7 cellular contexts compared by ENCODE assay signal in the genomic region with DNA sequence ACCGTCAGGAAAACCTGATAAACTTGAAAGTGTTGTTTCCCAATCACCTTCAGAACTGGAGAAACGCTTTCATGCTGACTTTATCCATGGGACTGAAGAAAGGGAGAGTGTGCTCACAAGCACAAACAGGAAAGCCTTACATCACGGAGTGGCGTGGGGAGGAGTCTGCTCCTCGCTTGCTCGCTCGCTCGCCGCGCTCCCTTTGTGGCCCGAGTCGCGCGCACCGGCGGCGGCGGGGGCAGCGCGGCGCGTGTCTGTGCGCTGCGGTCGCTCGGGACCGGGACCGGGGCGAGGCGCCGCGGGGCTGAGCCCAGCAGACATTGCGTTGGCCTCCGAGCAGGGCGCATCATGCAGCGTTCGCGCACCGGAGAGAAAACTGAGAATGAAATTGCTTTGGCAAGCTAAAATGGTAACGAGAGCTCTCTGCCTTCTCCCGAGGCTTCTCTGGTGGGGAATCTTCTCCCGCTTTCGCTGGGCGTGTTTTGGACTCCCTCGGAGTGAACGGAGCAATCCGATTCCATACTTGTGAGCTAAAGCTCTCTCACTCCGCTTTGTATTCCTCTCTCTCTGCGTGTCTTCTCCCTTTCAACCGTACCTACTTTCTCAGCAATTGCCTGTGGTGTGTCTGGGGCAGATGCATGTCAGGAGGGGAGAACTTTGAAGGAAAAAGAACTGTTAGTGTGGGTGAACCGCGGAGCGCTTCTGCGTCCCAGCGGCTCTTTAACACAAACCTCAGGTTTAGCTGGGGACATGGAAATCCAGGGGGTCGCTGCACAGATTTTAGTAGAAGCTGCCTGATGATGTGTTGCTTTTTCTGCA. TPM values are rescaled to one million over a fixed set of nuclear protein-coding genes. Genes with fewer than 3 reads are reported as not detected.
A peak's percentile ranks its signal among the peaks of the same experiment; 100 is the strongest.
DNase-seq lines count a peak whose midpoint lies in the region; ATAC-seq and TF ChIP-seq lines count a peak whose summit lies in the region.

A gene (plus strand): TSS at position 205 of the 819 bp plus-strand sequence. CDS start 178 bp downstream, at position 383.

- H3K23ac ChIP-seq in mesenchymal stem cell (ENCODE audit: low read length in 2 of 2), result peak within 1 kb of the TSS in 1 of 2 experiments; percentile 40

- peaks cover 6% of the 10 kb centered on the region for H3K4me1 ChIP-seq in mesenchymal stem cell (ENCODE audit: control insufficient read depth, insufficient read depth, low read depth, low read length)

- peaks cover 6% of the 10 kb centered on the region for H3K4me1 Mint-ChIP-seq in activated CD4-positive, alpha-beta memory T cell treated with anti-CD3 and anti-CD28 coated beads for 36 hours (ENCODE audit: low read depth)
- peaks cover 56% of the 10 kb centered on the region for H3K4me1 Mint-ChIP-seq in endothelial cell (ENCODE audit: unreplicated experiment)
- peaks cover 8 to 24% of the 10 kb centered on the region in 2 donors for H3K4me1 Mint-ChIP-seq in stimulated activated naive B cell treated with anti-CD40 and anti-IgM and Interleukin-4, amounts not matched to agents 10 μg/mL and 1 μg/mL and 100 μg/mL, for 72 hours

- CTCF ChIA-PET in activated CD4-positive, alpha-beta memory T cell treated with anti-CD3 and anti-CD28 coated beads for 36 hours (lab: Charles Lee), result no interaction called here

- H2BK12ac ChIP-seq in mesenchymal stem cell (ENCODE audit: low read length in 2 of 2), result peak within 1 kb of the TSS; percentile 51 to 77

- peak within 1 kb of the TSS; percentile 0 for H2BK120ac ChIP-seq in mesenchymal stem cell (ENCODE audit: low read depth, low read length)

- H3K9me3 Mint-ChIP-seq in activated CD4-positive, alpha-beta memory T cell treated with anti-CD3 and anti-CD28 coated beads for 36 hours, result peaks cover 23% of the 10 kb centered on the region
- H3K9me3 Mint-ChIP-seq in endothelial cell (ENCODE audit: unreplicated experiment), result no peaks in the 10 kb centered on the region
- peaks cover 12 to 15% of the 10 kb centered on the region in 2 donors for H3K9me3 Mint-ChIP-seq in stimulated activated naive B cell treated with anti-CD40 and anti-IgM and Interleukin-4, amounts not matched to agents 10 μg/mL and 1 μg/mL and 100 μg/mL, for 72 hours

- WGBS in mesenchymal stem cell, result under 1% methylated on average over 49 of the region's 56 CpGs

- H3K27me3 ChIP-seq in H7 (ENCODE audit: control insufficient read depth, insufficient read depth, low read length), result peaks cover 9% of the 10 kb centered on the region
- no peaks in the 10 kb centered on the region for H3K27me3 ChIP-seq in mesenchymal stem cell (ENCODE audit: control insufficient read depth in 1 of 2, insufficient read depth in 1 of 2, low read length in 2 of 2)

- H3K36me3 Mint-ChIP-seq in activated CD4-positive, alpha-beta memory T cell treated with anti-CD3 and anti-CD28 coated beads for 36 hours, result peaks cover 9% of the 10 kb centered on the region
- peaks cover 24% of the 10 kb centered on the region for H3K36me3 Mint-ChIP-seq in endothelial cell (ENCODE audit: low read depth, unreplicated experiment)
- H3K36me3 Mint-ChIP-seq in stimulated activated naive B cell treated with anti-CD40 and anti-IgM and Interleukin-4, amounts not matched to agents 10 μg/mL and 1 μg/mL and 100 μg/mL, for 72 hours, result peaks cover 18 to 21% of the 10 kb centered on the region in 2 donors

- TF ChIP-seq CTCF in endothelial cell (IDR thresholded peaks at IDR 0.05; ENCODE audit: unreplicated experiment), result no peak

- peak within 1 kb of the TSS; percentile 47 for H2AK5ac ChIP-seq in mesenchymal stem cell (ENCODE audit: low read length, severe bottlenecking)

- peak within 1 kb of the TSS; percentile 78 for H3K4me3 Mint-ChIP-seq in activated CD4-positive, alpha-beta memory T cell treated with anti-CD3 and anti-CD28 coated beads for 36 hours
- H3K4me3 Mint-ChIP-seq in endothelial cell (ENCODE audit: unreplicated experiment), result peak within 1 kb of the TSS; percentile 100
- peak within 1 kb of the TSS; percentile 91 to 97 for H3K4me3 Mint-ChIP-seq in stimulated activated naive B cell treated with anti-CD40 and anti-IgM and Interleukin-4, amounts not matched to agents 10 μg/mL and 1 μg/mL and 100 μg/mL, for 72 hours

- peak within 1 kb of the TSS; percentile 37 for H2BK5ac ChIP-seq in mesenchymal stem cell (ENCODE audit: low read depth, low read length, poor library complexity, severe bottlenecking)

- H3K9ac ChIP-seq in mesenchymal stem cell (ENCODE audit: low read length), result peak within 1 kb of the TSS; percentile 96

- no peak within 1 kb of the TSS for H3K27ac Mint-ChIP-seq in activated CD4-positive, alpha-beta memory T cell treated with anti-CD3 and anti-CD28 coated beads for 36 hours
- H3K27ac Mint-ChIP-seq in endothelial cell (ENCODE audit: unreplicated experiment), result peak within 1 kb of the TSS; percentile 98
- peak within 1 kb of the TSS; percentile 16 for H3K27ac Mint-ChIP-seq in stimulated activated naive B cell treated with anti-CD40 and anti-IgM and Interleukin-4, amounts not matched to agents 10 μg/mL and 1 μg/mL and 100 μg/mL, for 72 hours

- H3K36me3 ChIP-seq in H7 (replicated peaks; ENCODE audit: control insufficient read depth, insufficient read depth, low read length), result no peaks in the 10 kb centered on the region
- H3K36me3 ChIP-seq in mesenchymal stem cell (ENCODE audit: control insufficient read depth in 1 of 2, insufficient read depth in 2 of 2, low read depth in 1 of 2, low read length in 2 of 2), result peaks cover 0 to 12% of the 10 kb centered on the region in 2 experiments

- H2AFZ ChIP-seq in mesenchymal stem cell (ENCODE audit: low read depth, low read length), result peak within 1 kb of the TSS; percentile 36

- intact Hi-C loops in activated CD4-positive, alpha-beta memory T cell treated with anti-CD3 and anti-CD28 coated beads for 36 hours (cut with micrococcal nuclease), result loop anchor here (5.0 kb wide), 2 partner anchors 37 to 112 kb away; no protein-coding TSS in a partner anchor

- peak within 1 kb of the TSS; percentile 2 for H4K91ac ChIP-seq in mesenchymal stem cell (ENCODE audit: low read length)

- peaks cover 3% of the 10 kb centered on the region for H3K27me3 Mint-ChIP-seq in activated CD4-positive, alpha-beta memory T cell treated with anti-CD3 and anti-CD28 coated beads for 36 hours
- peaks cover 4% of the 10 kb centered on the region for H3K27me3 Mint-ChIP-seq in endothelial cell (ENCODE audit: unreplicated experiment)
- H3K27me3 Mint-ChIP-seq in stimulated activated naive B cell treated with anti-CD40 and anti-IgM and Interleukin-4, amounts not matched to agents 10 μg/mL and 1 μg/mL and 100 μg/mL, for 72 hours, result peaks cover 20 to 33% of the 10 kb centered on the region in 2 donors

- peaks cover 19% of the 10 kb centered on the region for H3K9me3 ChIP-seq in mesenchymal stem cell (ENCODE audit: control insufficient read depth, low read length)

- H3K79me1 ChIP-seq in mesenchymal stem cell (replicated peaks; ENCODE audit: low read length, poor library complexity, severe bottlenecking), result peaks cover 7% of the 10 kb centered on the region

- H3K4me3 ChIP-seq in H7 (ENCODE audit: insufficient read depth, low read depth, low read length) (peak within 1 kb of the TSS; percentile 80), mesenchymal stem cell (ENCODE audit: insufficient read depth in 1 of 2, low read depth in 1 of 2, low read length in 2 of 2) (peak within 1 kb of the TSS; percentile 76 to 95)

- peak within 1 kb of the TSS; percentile 57 to 85 for H3K4ac ChIP-seq in mesenchymal stem cell (ENCODE audit: low read depth in 1 of 2, low read length in 2 of 2)

- H4K8ac ChIP-seq in mesenchymal stem cell (ENCODE audit: low read length), result peak within 1 kb of the TSS; percentile 52

- H3K18ac ChIP-seq in mesenchymal stem cell (ENCODE audit: low read depth in 1 of 2, low read length in 2 of 2), result peak within 1 kb of the TSS; percentile 78 to 98

- peak within 1 kb of the TSS in 1 of 2 experiments; percentile 98 for H3K14ac ChIP-seq in mesenchymal stem cell (ENCODE audit: low read length in 2 of 2)

- peak within 1 kb of the TSS; percentile 72 for H3K27ac ChIP-seq in mesenchymal stem cell (ENCODE audit: low read length, poor library complexity, severe bottlenecking)

- peak; percentile 69 to 71 for ATAC-seq in stimulated activated naive B cell treated with anti-CD40 and anti-IgM and Interleukin-4, amounts not matched to agents 10 μg/mL and 1 μg/mL and 100 μg/mL, for 72 hours (replicated peaks)

- POLR2A ChIA-PET in activated CD4-positive, alpha-beta memory T cell treated with anti-CD3 and anti-CD28 coated beads for 36 hours (lab: Charles Lee), result no interaction called here

- DNase-seq in H7 (peak; percentile 64), NCI-H1092 treated with DMSO at 0.1 percent for 48 hours (lab: John Stamatoyannopoulos, UW) (peak; percentile 44), endothelial cell (ENCODE audit: low spot score) (peak; percentile 70), mesenchymal stem cell (peak; percentile 92)
- peak; percentile 40 for DNase-seq in activated CD4-positive, alpha-beta memory T cell treated with anti-CD3 and anti-CD28 coated beads for 36 hours
- DNase-seq in stimulated activated naive B cell treated with anti-CD40 and anti-IgM and Interleukin-4, amounts not matched to agents 10 μg/mL and 1 μg/mL and 100 μg/mL, for 72 hours, result peak; percentile 5

- H3K4me2 ChIP-seq in mesenchymal stem cell (ENCODE audit: low read length, poor library complexity, severe bottlenecking), result peak within 1 kb of the TSS; percentile 87

- H2BK15ac ChIP-seq in mesenchymal stem cell (ENCODE audit: low read depth, poor library complexity, severe bottlenecking), result peak within 1 kb of the TSS; percentile 73

- TF ChIP-seq POLR2A in GM10847 (IDR thresholded peaks at IDR 0.05; ENCODE audit: extremely low read depth, insufficient read length), result peak; percentile 48

RNA-seq across cellular contexts. Expression of the gene that starts here (rescaled TPM):
- 2.2 and 3.2 TPM in 2 replicates for total RNA-seq in H7 (2014; rRNA removed; shearing (Covaris generic))
- 1 to 10 TPM; 1.8 TPM for total RNA-seq in activated CD4-positive, alpha-beta memory T cell treated with anti-CD3 and anti-CD28 coated beads for 36 hours
- 60.7 TPM for total RNA-seq in endothelial cell (ENCODE audit: unreplicated experiment)
- 47.5 TPM for polyA plus RNA-seq in mesenchymal stem cell (2013, experiment 1 of 2)
- polyA plus RNA-seq in mesenchymal stem cell (2013, experiment 2 of 2), result 47.1 TPM

Comparison
In these comparisons a context has a peak if more than half of its experiments do, and no peak if none do; other contexts are left out.
1. Peak in every context shown above with its lines: DNase-seq, ATAC-seq, H3K4me3 ChIP-seq and H3K27ac ChIP-seq.
2. RNA of the gene that starts here (total RNA-seq): 60.7 TPM in endothelial cell (single experiment); 2.2 to 3.2 TPM in H7 and 1.8 TPM in activated CD4-positive, alpha-beta memory T cell treated with anti-CD3 and anti-CD28 coated beads for 36 hours; every median in the first group is over 10 times any median in the second.
3. DNase-seq: peak in every context shown above with its lines; median percentile 92 in mesenchymal stem cell; 70 in endothelial cell; 64 in H7; 44 in NCI-H1092 treated with DMSO at 0.1 percent for 48 hours; 40 in activated CD4-positive, alpha-beta memory T cell treated with anti-CD3 and anti-CD28 coated beads for 36 hours; 5 in stimulated activated naive B cell treated with anti-CD40 and anti-IgM and Interleukin-4, amounts not matched to agents 10 μg/mL and 1 μg/mL and 100 μg/mL, for 72 hours.